1 cellular context compared by ENCODE assay signal in genomic region chr12:68815928-68816800, GRCh38.
TF ChIP-seq lines count a peak whose summit lies in the region.

No MANE protein-coding gene starts in this region.

TF ChIP-seq in HepG2, 621 proteins besides CTCF, POLR2A, EP300 and RAD21:
- TF ChIP-seq PPARG (CRISPR knock-in tag; conservative IDR thresholded peaks at IDR 0.05) (no peak), ZNF770 (CRISPR knock-in tag; IDR thresholded peaks at IDR 0.05) (peak; percentile 92), TGIF2 (CRISPR knock-in tag; IDR thresholded peaks at IDR 0.05) (no peak), ZNF33B (CRISPR knock-in tag; IDR thresholded peaks at IDR 0.05) (no peak), RBFOX2 (IDR thresholded peaks at IDR 0.05; ENCODE audit: low read depth, low read length) (peak; percentile 48; the same call in 1 of the 2 replicates), CEBPB (IDR thresholded peaks at IDR 0.05; ENCODE audit: borderline replicate concordance, low read depth, low read length) (0 out of 2 replicates have a peak, but pooled peaks have one; percentile 0), ZMYM3 (CRISPR knock-in tag; IDR thresholded peaks at IDR 0.05) (0 out of 2 replicates have a peak, but pooled peaks have one; percentile 25)
